ENCODE assay signal across 8 cellular contexts in the genomic region with DNA sequence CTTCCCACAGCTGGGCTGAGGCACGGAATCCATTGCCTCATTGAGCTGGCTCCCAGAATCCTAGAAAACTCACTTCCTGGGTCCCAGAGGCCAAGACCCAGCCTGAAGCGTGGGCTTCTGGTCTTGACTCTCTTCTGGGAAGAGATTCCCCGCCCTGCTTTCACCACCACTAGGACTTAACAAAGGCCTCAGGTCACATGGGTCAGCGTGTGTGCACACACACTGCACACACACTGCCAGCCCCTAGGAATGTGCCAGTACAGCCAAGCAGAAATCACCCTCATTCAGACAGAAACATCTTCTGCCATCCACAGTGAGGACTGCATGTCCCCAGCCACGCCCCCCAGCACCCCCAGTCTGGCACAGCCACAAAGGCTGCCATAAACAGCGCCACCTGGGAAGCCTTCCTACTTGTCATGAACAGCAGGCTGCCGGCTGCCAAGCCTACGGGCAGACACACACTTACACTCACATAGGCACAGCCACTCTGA.
DNase-seq lines count a peak whose midpoint lies in the region; ATAC-seq, FAIRE-seq and TF ChIP-seq lines count a peak whose summit lies in the region.

No MANE protein-coding gene starts in this region.

- no peaks in the 10 kb centered on the region for H3K79me2 ChIP-seq in keratinocyte (ENCODE audit: control insufficient read depth, insufficient read depth, low read length)

- no peaks in the 10 kb centered on the region for H3K4me1 Mint-ChIP-seq in MCF 10A (ENCODE audit: insufficient read depth, unreplicated experiment)
- H3K4me1 Mint-ChIP-seq in CD14-positive monocyte: peaks cover 19% of the 10 kb centered on the region

- no peak for TF ChIP-seq RAD21 in IMR-90 (IDR thresholded peaks at IDR 0.05; ENCODE audit: low read length)

- H3K4me2 ChIP-seq in IMR-90 (ENCODE audit: low read depth, low read length) (no peak overlapping the region), keratinocyte (ENCODE audit: control insufficient read depth, extremely low read depth, insufficient read depth, low read depth, low read length) (no peak overlapping the region)

- intact Hi-C loops in IMR-90 (cut with micrococcal nuclease): loop anchor here (1.0 kb wide), 1 partner anchor 41 kb away; no protein-coding TSS in a partner anchor
- intact Hi-C loops in MCF 10A (cut with micrococcal nuclease): no loop called here
- intact Hi-C loops in CD14-positive monocyte (cut with micrococcal nuclease): no loop called here

- peak overlapping the region; percentile 66; the same call in 1 of the 2 replicates for H4K91ac ChIP-seq in IMR-90 (ENCODE audit: insufficient read depth, low read depth, low read length)

- H3K9me3 ChIP-seq in IMR-90 (ENCODE audit: control insufficient read depth, insufficient read depth, low read length) (no peaks in the 10 kb centered on the region), keratinocyte (ENCODE audit: control insufficient read depth, low read depth, low read length) (no peaks in the 10 kb centered on the region), stomach smooth muscle (ENCODE audit: control insufficient read depth in 2 of 2, low read length in 2 of 2) (no peaks in the 10 kb centered on the region)

- H4K8ac ChIP-seq in IMR-90 (ENCODE audit: low read depth in 2 of 2, low read length in 2 of 2): peak overlapping the region in 1 of 2 experiments; percentile 36; a peak in 1 of 4 replicates

- H4K20me1 ChIP-seq in IMR-90 (ENCODE audit: insufficient read depth, low read length): peaks cover 43% of the 10 kb centered on the region
- H4K20me1 ChIP-seq in keratinocyte (ENCODE audit: control insufficient read depth, extremely low read depth, insufficient read depth, low read length): no peaks in the 10 kb centered on the region

- H3K4me3 Mint-ChIP-seq in MCF 10A (ENCODE audit: unreplicated experiment): no peak overlapping the region
- no peak overlapping the region for H3K4me3 Mint-ChIP-seq in CD14-positive monocyte

- H3K36me3 ChIP-seq in IMR-90 (ENCODE audit: control insufficient read depth, insufficient read depth, low read length): peaks cover 39% of the 10 kb centered on the region
- no peaks in the 10 kb centered on the region for H3K36me3 ChIP-seq in keratinocyte (ENCODE audit: control insufficient read depth in 2 of 2, extremely low read depth in 1 of 2, insufficient read depth in 2 of 2, low read length in 2 of 2)
- peaks cover 47 to 62% of the 10 kb centered on the region in 2 donors for H3K36me3 ChIP-seq in stomach smooth muscle (ENCODE audit: control insufficient read depth in 2 of 2, insufficient read depth in 2 of 2, low read length in 2 of 2)

- peak overlapping the region; percentile 14; the same call in 1 of the 2 replicates for H4K5ac ChIP-seq in IMR-90 (ENCODE audit: low read depth, low read length)

- H3K27me3 ChIP-seq in IMR-90 (ENCODE audit: control insufficient read depth, insufficient read depth, low read length) (no peaks in the 10 kb centered on the region), keratinocyte (ENCODE audit: control insufficient read depth, extremely low read depth, insufficient read depth, low read length) (no peaks in the 10 kb centered on the region), stomach smooth muscle (ENCODE audit: control insufficient read depth in 1 of 2, insufficient read depth in 2 of 2, low read length in 2 of 2) (no peaks in the 10 kb centered on the region)

- peak overlapping the region; percentile 3; the same call in 1 of the 2 replicates for H2AK5ac ChIP-seq in IMR-90 (ENCODE audit: low read depth, low read length)

- POLR2A ChIA-PET in IMR-90 (lab: Charles Lee; ENCODE audit: unreplicated experiment) (interaction anchor here (0.6 kb wide), 1 partner anchor 8 kb away, joined by 4 read pairs; no protein-coding TSS in a partner anchor), MCF 10A (lab: Yijun Ruan, JAX) (interaction anchor here (1.0 kb wide), 1 partner anchor 10 kb away, joined by 3 read pairs; no protein-coding TSS in a partner anchor)

- peak overlapping the region; percentile 39; the same call in 1 of the 2 replicates for H3K4ac ChIP-seq in IMR-90 (ENCODE audit: low read depth, low read length)

- ATAC-seq in IMR-90 (ENCODE audit: low read depth) (peak; percentile 15), GM18511 (IDR thresholded peaks at IDR 0.05; ENCODE audit: unreplicated experiment) (no peak)

- H3K18ac ChIP-seq in IMR-90 (ENCODE audit: low read depth, low read length): no peak overlapping the region; the same call in 1 of the 2 replicates

- H3K27ac Mint-ChIP-seq in MCF 10A (ENCODE audit: low read depth, unreplicated experiment): peak overlapping the region; percentile 64
- H3K27ac Mint-ChIP-seq in CD14-positive monocyte: peak overlapping the region in 1 of 7 donors; percentile 8

- WGBS in IMR-90 (ENCODE audit: extremely low coverage in 2 of 2, insufficient read length in 1 of 2), 2 experiments: 54% methylated on average over 5 of the region's 8 CpGs; no CpG with 5 or more reads in 1 of the 2 experiments

- no peak overlapping the region for H3K23ac ChIP-seq in IMR-90 (ENCODE audit: low read depth, low read length)

- H2BK120ac ChIP-seq in IMR-90 (ENCODE audit: low read depth, low read length): no peak overlapping the region

- in situ Hi-C loops in IMR-90 (cut with MboI; ENCODE audit: low sequenced_read_pairs): no loop called here

- H2AFZ ChIP-seq in IMR-90 (replicated peaks; ENCODE audit: low read length, poor library complexity): no peak overlapping the region
- no peak overlapping the region for H2AFZ ChIP-seq in keratinocyte (ENCODE audit: control insufficient read depth, low read length)

- TF ChIP-seq POLR2A in IMR-90 (IDR thresholded peaks at IDR 0.05; ENCODE audit: low read depth, low read length): no peak

- H2BK5ac ChIP-seq in IMR-90 (ENCODE audit: low read depth, low read length, poor library complexity, severe bottlenecking): no peak overlapping the region

- H3K14ac ChIP-seq in IMR-90 (replicated peaks; ENCODE audit: low read depth, low read length): no peak overlapping the region

- H3K27ac ChIP-seq in IMR-90 (ENCODE audit: insufficient read depth, low read length) (peak overlapping the region; percentile 35; the same call in 1 of the 2 replicates), keratinocyte (ENCODE audit: control insufficient read depth, insufficient read depth, low read length) (no peak overlapping the region), stomach smooth muscle (ENCODE audit: low read length) (peak overlapping the region; percentile 90)

- TF ChIP-seq CTCF in IMR-90 (conservative IDR thresholded peaks at IDR 0.05; ENCODE audit: low read depth, low read length): no peak
- no peak for TF ChIP-seq CTCF in MCF 10A (IDR thresholded peaks at IDR 0.05; ENCODE audit: unreplicated experiment)
- TF ChIP-seq CTCF in keratinocyte (optimal IDR thresholded peaks at IDR 0.05 in 1 of 3, IDR thresholded peaks at IDR 0.05 in 1 of 3, conservative IDR thresholded peaks at IDR 0.05 in 1 of 3; ENCODE audit: extremely low read depth in 1 of 3, insufficient read depth in 2 of 3, low read length in 3 of 3): peak; percentile 26 to 59 (median 58)
- TF ChIP-seq CTCF in CD14-positive monocyte (IDR thresholded peaks at IDR 0.05): no peak

- peaks cover 17 to 80% of the 10 kb centered on the region in 2 experiments for H3K79me1 ChIP-seq in IMR-90 (ENCODE audit: low read depth in 1 of 2, low read length in 2 of 2)

- no peak overlapping the region for H3K4me3 ChIP-seq in IMR-90 (ENCODE audit: insufficient read depth, low read depth, low read length)
- no peak overlapping the region for H3K4me3 ChIP-seq in keratinocyte (ENCODE audit: control insufficient read depth in 2 of 3, extremely low read depth in 1 of 3, insufficient read depth in 2 of 3, low read depth in 1 of 3, low read length in 3 of 3)
- peak overlapping the region in 1 of 2 donors; percentile 35 for H3K4me3 ChIP-seq in stomach smooth muscle (ENCODE audit: low read length in 2 of 2)

- BruUV-seq in IMR-90 (replicated peaks; lab: Mats Ljungman, UMichigan): no TSS peak
- BruUV-seq in MCF 10A (replicated peaks; lab: Mats Ljungman, UMichigan): no TSS peak

- H2BK20ac ChIP-seq in IMR-90 (ENCODE audit: low read depth, low read length): no peak overlapping the region

- no peak overlapping the region for H2BK15ac ChIP-seq in IMR-90 (ENCODE audit: low read depth, low read length)

- H2AK9ac ChIP-seq in IMR-90 (replicated peaks; ENCODE audit: low read depth, low read length, poor library complexity): peak overlapping the region; percentile 0

- H3K56ac ChIP-seq in IMR-90 (ENCODE audit: extremely low read depth, insufficient read depth, low read length): no peak overlapping the region

- H3K9me3 Mint-ChIP-seq in MCF 10A (ENCODE audit: unreplicated experiment): no peaks in the 10 kb centered on the region
- H3K9me3 Mint-ChIP-seq in CD14-positive monocyte: peaks cover 0 to 3% (median 0%) of the 10 kb centered on the region in 7 donors

- H3K9ac ChIP-seq in IMR-90 (ENCODE audit: low read depth, low read length): no peak overlapping the region
- H3K9ac ChIP-seq in keratinocyte (ENCODE audit: control insufficient read depth, extremely low read depth, insufficient read depth, low read length): no peak overlapping the region
- H3K9ac ChIP-seq in stomach smooth muscle (ENCODE audit: low read length in 2 of 2): peak overlapping the region in 1 of 2 donors; percentile 42

- CTCF ChIA-PET in IMR-90 (lab: Yijun Ruan, JAX): interaction anchor here (0.6 kb wide), 1 partner anchor 225 kb away, joined by 3 read pairs; no protein-coding TSS in a partner anchor
- CTCF ChIA-PET in MCF 10A (lab: Yijun Ruan, JAX): interaction anchor here (0.6 to 1.2 kb wide), 4 partner anchors 10 to 52 kb away, joined by 3 to 4 read pairs (median 3); no protein-coding TSS in a partner anchor

- H3K27me3 Mint-ChIP-seq in MCF 10A (ENCODE audit: insufficient read depth, unreplicated experiment) (no peaks in the 10 kb centered on the region), CD14-positive monocyte (ENCODE audit: low read depth in 3 of 3) (peaks cover 0 to 3% (median 2%) of the 10 kb centered on the region in 3 donors)

- H3K9me1 ChIP-seq in IMR-90 (ENCODE audit: insufficient read depth, low read length) (peaks cover 27% of the 10 kb centered on the region), keratinocyte (ENCODE audit: control insufficient read depth, extremely low read depth, insufficient read depth, low read length) (no peaks in the 10 kb centered on the region)

- DNase-seq in IMR-90 (no peak), MCF 10A (ENCODE audit: unreplicated experiment) (peak; percentile 23), keratinocyte (ENCODE audit: low read depth, low spot score) (no peak), NCI-H2081 (lab: John Stamatoyannopoulos, UW) (no peak), dedifferentiated amniotic fluid mesenchymal stem cell (ENCODE audit: extremely low spot score) (no peak), CD14-positive monocyte (ENCODE audit: low spot score) (no peak)

- H3K4me1 ChIP-seq in IMR-90 (ENCODE audit: control insufficient read depth, insufficient read depth, low read length) (peaks cover 11% of the 10 kb centered on the region), keratinocyte (ENCODE audit: control insufficient read depth, extremely low read depth, insufficient read depth, low read length) (no peaks in the 10 kb centered on the region), stomach smooth muscle (ENCODE audit: control insufficient read depth, insufficient read depth, low read length) (peaks cover 81% of the 10 kb centered on the region)

- no peak for FAIRE-seq in keratinocyte (lab: Jason Lieb, UNC)

- dilution Hi-C loops in IMR-90 (cut with HindIII; ENCODE audit: low sequenced_read_pairs, unreplicated experiment): no loop called here
- dilution Hi-C loops in keratinocyte (cut with MboI; ENCODE audit: extremely low pct_ligation_motif_present, low sequenced_read_pairs): no loop called here

- no peaks in the 10 kb centered on the region for H3K36me3 Mint-ChIP-seq in MCF 10A (ENCODE audit: insufficient read depth, unreplicated experiment)
- peaks cover 10 to 20% of the 10 kb centered on the region in 2 donors for H3K36me3 Mint-ChIP-seq in CD14-positive monocyte

Comparison
In these comparisons a context has a peak if more than half of its experiments do, and no peak if none do; other contexts are left out.
1. CTCF ChIP-seq: peak in keratinocyte (3 of 3); none in IMR-90 (single experiment), MCF 10A (single experiment) and CD14-positive monocyte (single experiment).